In the genomic region with DNA sequence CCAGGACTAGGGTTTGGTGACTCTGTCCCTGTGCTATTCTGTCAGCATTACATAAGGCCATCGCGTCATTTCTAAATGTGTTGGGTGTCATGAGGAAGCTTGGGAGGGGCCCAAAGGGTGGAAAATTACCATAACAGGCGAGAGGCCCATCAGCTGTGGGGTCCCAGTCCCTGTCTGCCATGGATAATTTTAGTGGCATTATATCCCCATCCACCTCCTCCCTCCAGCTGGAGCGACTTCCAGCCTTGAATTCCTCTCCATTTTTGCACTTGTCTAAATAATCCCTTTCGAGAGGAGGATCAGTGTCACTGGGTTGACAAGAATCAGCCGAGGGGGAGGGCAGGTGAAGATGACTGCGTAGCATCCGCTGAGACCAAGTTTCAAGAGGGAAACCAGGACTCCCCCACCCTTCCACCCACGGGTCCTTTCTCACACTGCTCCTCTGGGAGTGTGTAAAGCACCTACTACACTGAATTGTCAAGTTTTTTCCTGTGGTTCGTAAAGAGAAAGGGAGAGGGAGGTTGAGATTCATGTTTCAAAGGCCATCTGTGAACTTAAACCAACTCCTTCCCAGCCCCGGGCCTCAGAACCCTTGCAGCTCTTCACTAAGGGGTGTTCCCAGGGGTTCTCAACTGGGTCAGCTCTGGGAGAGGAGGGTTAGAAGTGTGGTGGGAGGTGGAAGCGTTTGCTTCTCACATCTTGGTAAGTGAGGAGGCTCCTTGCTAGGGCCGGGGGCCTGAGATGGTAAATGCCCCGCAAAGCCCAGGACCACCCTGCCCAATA, we compare ENCODE assay signal across 10 cellular contexts. TPM values are rescaled to one million over a fixed set of nuclear protein-coding genes. Genes with fewer than 3 reads are reported as not detected.
DNase-seq lines count a peak whose midpoint lies in the region; ATAC-seq and TF ChIP-seq lines count a peak whose summit lies in the region.
"Had no signal": no experiment of that assay in that cellular context is flagged by ENCODE, and none has a peak within 500 bp of the region (broad histone marks: within the 10 kb centered on the region; RNA-seq: fewer than 3 reads in every experiment).

No MANE protein-coding gene starts in this region.

- TF ChIP-seq CTCF in GM12864 (IDR thresholded peaks at IDR 0.05; ENCODE audit: low read depth, low read length, missing control alignments) (no peak), esophagus muscularis mucosa (IDR thresholded peaks at IDR 0.05) (no peak)

- no peaks in the 10 kb centered on the region for H3K36me3 ChIP-seq in esophagus muscularis mucosa
- H3K36me3 ChIP-seq: neutrophil had no signal

- DNase-seq in GM12864 (ENCODE audit: low read depth) (peak; percentile 87), esophagus muscularis mucosa (ENCODE audit: extremely low spot score) (no peak), COR-L47 (lab: John Stamatoyannopoulos, UW) (no peak), NOMO-1 treated with dmso at 0.1 percent for 144 hours (lab: John Stamatoyannopoulos, UW; ENCODE audit: unreplicated experiment) (no peak), NCI-H187 treated with DMSO at 0.1 percent for 48 hours (lab: John Stamatoyannopoulos, UW) (no peak), cerebellum (ENCODE audit: low spot score) (no peak)
- DNase-seq: NCI-H1048 had no signal

- WGBS in esophagus muscularis mucosa = 64% methylated on average over 14 of the region's 14 CpGs

- no peak for TF ChIP-seq EP300 in esophagus muscularis mucosa (IDR thresholded peaks at IDR 0.05)

- no peaks in the 10 kb centered on the region for H3K27me3 ChIP-seq in esophagus muscularis mucosa
- H3K27me3 ChIP-seq: neutrophil had no signal

- peak; percentile 73 for ATAC-seq in GM19372 (IDR thresholded peaks at IDR 0.05; ENCODE audit: low read depth, unreplicated experiment)
- peak; percentile 40 for ATAC-seq in HG03064 (IDR thresholded peaks at IDR 0.05; ENCODE audit: low read depth, unreplicated experiment)

- H3K27ac ChIP-seq in esophagus muscularis mucosa (replicated peaks in 1 of 4) = peak overlapping the region; percentile 13 to 65 (median 54)
- H3K27ac ChIP-seq: neutrophil had no signal

- peaks cover 30 to 39% (median 36%) of the 10 kb centered on the region in 4 donors for H3K4me1 ChIP-seq in esophagus muscularis mucosa

- intact Hi-C loops in esophagus muscularis mucosa (cut with DNase I) = no loop called here

- H3K9me3 ChIP-seq in esophagus muscularis mucosa = no peaks in the 10 kb centered on the region
- H3K9me3 ChIP-seq: neutrophil had no signal

- no peak for TF ChIP-seq POLR2A in esophagus muscularis mucosa (IDR thresholded peaks at IDR 0.05; ENCODE audit: low read depth)

- H3K4me3 ChIP-seq in GM12864 (ENCODE audit: low read depth, low read length) (no peak overlapping the region), esophagus muscularis mucosa (no peak overlapping the region)

RNA-seq across cellular contexts. Expression of a gene that starts 29.2 kb away (rescaled TPM):
- 1 to 10 TPM; 1.9 to 8.3 (median 2.6) TPM for total RNA-seq in esophagus muscularis mucosa
- total RNA-seq in cerebellum = 52.3 TPM

RNA-seq across cellular contexts. Expression of a gene that starts 36.1 kb away (rescaled TPM):
- 10 to 100 TPM; 24.4 to 46.1 (median 34.8) TPM for total RNA-seq in esophagus muscularis mucosa
- 71.0 TPM for total RNA-seq in cerebellum
